In genomic region chr19:37507167-37507464, GRCh38 we compare ENCODE assay signal across 9 cellular contexts. TPM values are rescaled to one million over a fixed set of nuclear protein-coding genes. Genes with fewer than 3 reads are reported as not detected.
DNase-seq lines count a peak whose midpoint lies in the region; ATAC-seq and TF ChIP-seq lines count a peak whose summit lies in the region.
"Had no signal": no experiment of that assay in that cellular context is flagged by ENCODE, and none has a peak within 500 bp of the region (broad histone marks: within the 10 kb centered on the region; RNA-seq: fewer than 3 reads in every experiment).

No MANE protein-coding gene starts in this region.

- H3K9me3 ChIP-seq in BLaER1 = peaks cover 89% of the 10 kb centered on the region
- H3K9me3 ChIP-seq in Panc1 (ENCODE audit: control insufficient read depth, insufficient read depth, low read depth, low read length) = no peaks in the 10 kb centered on the region; the same call in 1 of the 2 replicates
- no peaks in the 10 kb centered on the region for H3K9me3 ChIP-seq in prostate gland

- TF ChIP-seq CTCF in Panc1 (IDR thresholded peaks at IDR 0.05) = no peak
- TF ChIP-seq CTCF in fibroblast of the aortic adventitia (IDR thresholded peaks at IDR 0.05; ENCODE audit: insufficient read depth, low read length) = no peak
- TF ChIP-seq CTCF in prostate gland (IDR thresholded peaks at IDR 0.05) = no peak

- POLR2A ChIA-PET in Panc1 (lab: Charles Lee) = no interaction called here

- no peak for TF ChIP-seq POLR2A in prostate gland (IDR thresholded peaks at IDR 0.05)

- peak overlapping the region; percentile 68 for H3K4me2 ChIP-seq in BLaER1

- ATAC-seq in Panc1 = no peak

- H3K4me3 ChIP-seq in BLaER1 = peak overlapping the region; percentile 68
- H3K4me3 ChIP-seq in Panc1 (ENCODE audit: low read depth in 2 of 2, low read length in 2 of 2) = peak overlapping the region; percentile 88 to 95
- peak overlapping the region; percentile 58 for H3K4me3 ChIP-seq in fibroblast of the aortic adventitia (ENCODE audit: low read depth, low read length)
- peak overlapping the region; percentile 67 to 69 for H3K4me3 ChIP-seq in prostate gland

- peaks cover 32% of the 10 kb centered on the region for H3K36me3 ChIP-seq in BLaER1
- no peaks in the 10 kb centered on the region for H3K36me3 ChIP-seq in Panc1 (ENCODE audit: control insufficient read depth, insufficient read depth, low read length)
- no peaks in the 10 kb centered on the region for H3K36me3 ChIP-seq in prostate gland

- H3K27me3 ChIP-seq in BLaER1 (no peaks in the 10 kb centered on the region), Panc1 (ENCODE audit: control insufficient read depth, insufficient read depth, low read length) (no peaks in the 10 kb centered on the region), prostate gland (replicated peaks; ENCODE audit: insufficient read depth) (no peaks in the 10 kb centered on the region)

- H3K9ac ChIP-seq in BLaER1 = peak overlapping the region; percentile 85

- WGBS in prostate gland = 2% methylated on average over 9 of the region's 9 CpGs

- BruUV-seq in Panc1 (replicated peaks; lab: Mats Ljungman, UMichigan) = no TSS peak

- in situ Hi-C loops in Panc1 (cut with HindIII; ENCODE audit: low pct_unique_long_range_greater_than_20kb, low sequenced_read_pairs) = no loop called here

- H3K27ac ChIP-seq in BLaER1 (peak overlapping the region; percentile 91), Panc1 (ENCODE audit: low read length) (peak overlapping the region; percentile 100), prostate gland (peak overlapping the region; percentile 95 to 96)

- CTCF ChIA-PET in Panc1 (lab: Charles Lee) = no interaction called here

- no peak for DNase-seq in Panc1 (ENCODE audit: low read depth, low spot score)
- DNase-seq in fibroblast of the aortic adventitia (ENCODE audit: low read depth) = no peak
- DNase-seq in prostate gland (ENCODE audit: low spot score) = no peak
- DNase-seq in hepatic stellate cell (ENCODE audit: low spot score) = no peak
- DNase-seq in NCI-H1930 (lab: John Stamatoyannopoulos, UW) = no peak
- DNase-seq in GDM1 (lab: John Stamatoyannopoulos, UW) = no peak
- no peak for DNase-seq in OCI-M1 (lab: John Stamatoyannopoulos, UW)
- DNase-seq: NCI-H446 had no signal

- H3K4me1 ChIP-seq in BLaER1 (peaks cover 17% of the 10 kb centered on the region), Panc1 (ENCODE audit: control insufficient read depth, insufficient read depth, low read length) (peaks cover 13% of the 10 kb centered on the region), prostate gland (replicated peaks) (no peaks in the 10 kb centered on the region)

- intact Hi-C loops in Panc1 (cut with micrococcal nuclease; ENCODE audit: unreplicated experiment) (no loop called here), prostate gland (cut with DNase I) (loop anchor here (2.0 kb wide), 1 partner anchor 38 kb away; the partner anchor contains the start of gene ZNF570)

- H4K20me1 ChIP-seq in BLaER1 = no peaks in the 10 kb centered on the region

RNA-seq across cellular contexts. Expression of gene ZNF793, which starts 0.4 kb away (rescaled TPM):
- total RNA-seq in Panc1 (2021; ENCODE audit: unreplicated experiment) (10.1 TPM), fibroblast of the aortic adventitia (ENCODE audit: low replicate concordance) (0.27 and 2.9 TPM in 2 replicates), prostate gland (10 to 100 TPM in 1 of 2 donors, 1 to 10 TPM in 1; 5.1 to 13.3 TPM)
- 6.0 TPM for polyA plus RNA-seq in Panc1 (2012; ENCODE audit: insufficient read length)

RNA-seq across cellular contexts. Expression of gene ZNF570, which starts 38.0 kb away (rescaled TPM):
- total RNA-seq in Panc1 (2021; ENCODE audit: unreplicated experiment) (10.1 TPM), fibroblast of the aortic adventitia (ENCODE audit: low replicate concordance) (8.4 and 24.9 TPM in 2 replicates), prostate gland (10 to 100 TPM in 1 of 2 donors, 1 to 10 TPM in 1; 6.6 to 13.5 TPM)
- 4.9 TPM for polyA plus RNA-seq in Panc1 (2012; ENCODE audit: insufficient read length)

RNA-seq across cellular contexts. Expression of gene ZNF569, which starts 39.9 kb away (rescaled TPM):
- total RNA-seq in Panc1 (2021; ENCODE audit: unreplicated experiment) (15.6 TPM), fibroblast of the aortic adventitia (ENCODE audit: low replicate concordance) (7.3 and 8.4 TPM in 2 replicates), prostate gland (1 to 10 TPM; 4.8 to 6.1 TPM)
- 6.1 TPM for polyA plus RNA-seq in Panc1 (2012; ENCODE audit: insufficient read length)
